2 cellular contexts compared by ENCODE assay signal in the genomic region with DNA sequence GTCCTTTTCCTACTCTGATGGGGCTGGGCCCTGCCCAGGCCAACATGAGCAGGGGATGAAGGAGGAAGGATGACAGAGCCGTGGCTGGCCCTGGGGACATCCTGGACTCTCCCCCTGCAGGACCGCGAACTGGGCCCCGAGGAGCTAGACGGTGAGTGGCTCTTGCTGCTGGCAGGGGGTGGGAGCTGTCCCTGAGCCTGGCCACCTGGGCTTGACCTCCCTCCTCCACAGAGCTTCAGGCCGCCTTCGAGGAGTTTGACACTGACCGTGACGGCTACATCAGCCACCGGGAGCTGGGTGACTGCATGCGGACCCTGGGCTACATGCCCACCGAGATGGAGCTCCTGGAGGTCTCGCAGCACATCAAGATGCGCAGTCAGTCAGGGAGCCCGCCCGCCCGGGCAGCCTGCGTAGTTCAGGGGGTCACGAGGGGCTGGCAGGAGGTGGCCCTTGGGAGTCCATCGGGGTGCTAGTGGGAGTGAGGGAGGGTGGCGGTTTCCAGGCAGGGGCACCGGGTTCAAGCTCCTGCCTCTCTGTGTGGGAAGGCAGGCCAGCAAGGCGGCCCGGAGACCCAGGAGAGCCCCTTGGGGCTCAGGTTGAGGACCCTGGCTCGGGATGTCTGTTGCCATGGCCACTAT.
TF ChIP-seq lines count a peak whose summit lies in the region.

No MANE protein-coding gene starts in this region.

TF ChIP-seq in A549, 52 proteins besides CTCF, POLR2A, EP300 and RAD21:
- no peak for TF ChIP-seq HEYL (CRISPR knock-in tag; IDR thresholded peaks at IDR 0.05)
- TF ChIP-seq, protein P1, sequence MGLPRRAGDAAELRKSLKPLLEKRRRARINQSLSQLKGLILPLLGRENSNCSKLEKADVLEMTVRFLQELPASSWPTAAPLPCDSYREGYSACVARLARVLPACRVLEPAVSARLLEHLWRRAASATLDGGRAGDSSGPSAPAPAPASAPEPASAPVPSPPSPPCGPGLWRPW (IDR thresholded peaks at IDR 0.05) = no peak
- no peak for TF ChIP-seq JUNB (IDR thresholded peaks at IDR 0.05)
- TF ChIP-seq NFE2L2 (conservative IDR thresholded peaks at IDR 0.05; ENCODE audit: low read length) = no peak
- no peak for TF ChIP-seq HOXB5 (CRISPR knock-in tag; IDR thresholded peaks at IDR 0.05)
- no peak for TF ChIP-seq GATA3 (IDR thresholded peaks at IDR 0.05; ENCODE audit: borderline replicate concordance)
- no peak for TF ChIP-seq FOSB (CRISPR knock-in tag; IDR thresholded peaks at IDR 0.05)
- TF ChIP-seq HOXA7 (CRISPR knock-in tag; IDR thresholded peaks at IDR 0.05) = no peak
- TF ChIP-seq PHF8 (IDR thresholded peaks at IDR 0.05; ENCODE audit: borderline replicate concordance, low read depth) = no peak
- no peak for TF ChIP-seq MAZ (IDR thresholded peaks at IDR 0.05; ENCODE audit: borderline replicate concordance, low read depth, low read length)
- TF ChIP-seq RNF2 (IDR thresholded peaks at IDR 0.05; ENCODE audit: borderline replicate concordance, low read depth) = no peak
- TF ChIP-seq, protein P2, sequence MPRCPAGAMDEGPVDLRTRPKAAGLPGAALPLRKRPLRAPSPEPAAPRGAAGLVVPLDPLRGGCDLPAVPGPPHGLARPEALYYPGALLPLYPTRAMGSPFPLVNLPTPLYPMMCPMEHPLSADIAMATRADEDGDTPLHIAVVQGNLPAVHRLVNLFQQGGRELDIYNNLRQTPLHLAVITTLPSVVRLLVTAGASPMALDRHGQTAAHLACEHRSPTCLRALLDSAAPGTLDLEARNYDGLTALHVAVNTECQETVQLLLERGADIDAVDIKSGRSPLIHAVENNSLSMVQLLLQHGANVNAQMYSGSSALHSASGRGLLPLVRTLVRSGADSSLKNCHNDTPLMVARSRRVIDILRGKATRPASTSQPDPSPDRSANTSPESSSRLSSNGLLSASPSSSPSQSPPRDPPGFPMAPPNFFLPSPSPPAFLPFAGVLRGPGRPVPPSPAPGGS (IDR thresholded peaks at IDR 0.05) = no peak
- no peak for TF ChIP-seq CEBPB (IDR thresholded peaks at IDR 0.05)
- TF ChIP-seq, protein P3, sequence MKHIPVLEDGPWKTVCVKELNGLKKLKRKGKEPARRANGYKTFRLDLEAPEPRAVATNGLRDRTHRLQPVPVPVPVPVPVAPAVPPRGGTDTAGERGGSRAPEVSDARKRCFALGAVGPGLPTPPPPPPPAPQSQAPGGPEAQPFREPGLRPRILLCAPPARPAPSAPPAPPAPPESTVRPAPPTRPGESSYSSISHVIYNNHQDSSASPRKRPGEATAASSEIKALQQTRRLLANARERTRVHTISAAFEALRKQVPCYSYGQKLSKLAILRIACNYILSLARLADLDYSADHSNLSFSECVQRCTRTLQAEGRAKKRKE (CRISPR knock-in tag; IDR thresholded peaks at IDR 0.05; ENCODE audit: low read depth) = no peak
- no peak for TF ChIP-seq NR3C1 (IDR thresholded peaks at IDR 0.05)
- TF ChIP-seq TFCP2L1 (CRISPR knock-in tag; IDR thresholded peaks at IDR 0.05) = no peak
- TF ChIP-seq, protein P4, sequence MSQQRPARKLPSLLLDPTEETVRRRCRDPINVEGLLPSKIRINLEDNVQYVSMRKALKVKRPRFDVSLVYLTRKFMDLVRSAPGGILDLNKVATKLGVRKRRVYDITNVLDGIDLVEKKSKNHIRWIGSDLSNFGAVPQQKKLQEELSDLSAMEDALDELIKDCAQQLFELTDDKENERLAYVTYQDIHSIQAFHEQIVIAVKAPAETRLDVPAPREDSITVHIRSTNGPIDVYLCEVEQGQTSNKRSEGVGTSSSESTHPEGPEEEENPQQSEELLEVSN (IDR thresholded peaks at IDR 0.05; ENCODE audit: borderline replicate concordance, low read depth) = no peak
- TF ChIP-seq, protein P5, sequence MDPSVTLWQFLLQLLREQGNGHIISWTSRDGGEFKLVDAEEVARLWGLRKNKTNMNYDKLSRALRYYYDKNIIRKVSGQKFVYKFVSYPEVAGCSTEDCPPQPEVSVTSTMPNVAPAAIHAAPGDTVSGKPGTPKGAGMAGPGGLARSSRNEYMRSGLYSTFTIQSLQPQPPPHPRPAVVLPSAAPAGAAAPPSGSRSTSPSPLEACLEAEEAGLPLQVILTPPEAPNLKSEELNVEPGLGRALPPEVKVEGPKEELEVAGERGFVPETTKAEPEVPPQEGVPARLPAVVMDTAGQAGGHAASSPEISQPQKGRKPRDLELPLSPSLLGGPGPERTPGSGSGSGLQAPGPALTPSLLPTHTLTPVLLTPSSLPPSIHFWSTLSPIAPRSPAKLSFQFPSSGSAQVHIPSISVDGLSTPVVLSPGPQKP (IDR thresholded peaks at IDR 0.05; ENCODE audit: low read depth, low read length) = no peak
- no peak for TF ChIP-seq MAFK (IDR thresholded peaks at IDR 0.05; ENCODE audit: partially characterized antibody)
- no peak for TF ChIP-seq RCOR1 (IDR thresholded peaks at IDR 0.05; ENCODE audit: low read depth, low read length)

TF ChIP-seq in HepG2, 621 proteins besides CTCF, POLR2A, EP300 and RAD21:
- TF ChIP-seq, protein P6, sequence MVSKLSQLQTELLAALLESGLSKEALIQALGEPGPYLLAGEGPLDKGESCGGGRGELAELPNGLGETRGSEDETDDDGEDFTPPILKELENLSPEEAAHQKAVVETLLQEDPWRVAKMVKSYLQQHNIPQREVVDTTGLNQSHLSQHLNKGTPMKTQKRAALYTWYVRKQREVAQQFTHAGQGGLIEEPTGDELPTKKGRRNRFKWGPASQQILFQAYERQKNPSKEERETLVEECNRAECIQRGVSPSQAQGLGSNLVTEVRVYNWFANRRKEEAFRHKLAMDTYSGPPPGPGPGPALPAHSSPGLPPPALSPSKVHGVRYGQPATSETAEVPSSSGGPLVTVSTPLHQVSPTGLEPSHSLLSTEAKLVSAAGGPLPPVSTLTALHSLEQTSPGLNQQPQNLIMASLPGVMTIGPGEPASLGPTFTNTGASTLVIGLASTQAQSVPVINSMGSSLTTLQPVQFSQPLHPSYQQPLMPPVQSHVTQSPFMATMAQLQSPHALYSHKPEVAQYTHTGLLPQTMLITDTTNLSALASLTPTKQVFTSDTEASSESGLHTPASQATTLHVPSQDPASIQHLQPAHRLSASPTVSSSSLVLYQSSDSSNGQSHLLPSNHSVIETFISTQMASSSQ (IDR thresholded peaks at IDR 0.05; ENCODE audit: low read depth) = no peak
- TF ChIP-seq, protein P6 (CRISPR knock-in tag; IDR thresholded peaks at IDR 0.05; ENCODE audit: borderline replicate concordance) = no peak
- TF ChIP-seq, protein P7, sequence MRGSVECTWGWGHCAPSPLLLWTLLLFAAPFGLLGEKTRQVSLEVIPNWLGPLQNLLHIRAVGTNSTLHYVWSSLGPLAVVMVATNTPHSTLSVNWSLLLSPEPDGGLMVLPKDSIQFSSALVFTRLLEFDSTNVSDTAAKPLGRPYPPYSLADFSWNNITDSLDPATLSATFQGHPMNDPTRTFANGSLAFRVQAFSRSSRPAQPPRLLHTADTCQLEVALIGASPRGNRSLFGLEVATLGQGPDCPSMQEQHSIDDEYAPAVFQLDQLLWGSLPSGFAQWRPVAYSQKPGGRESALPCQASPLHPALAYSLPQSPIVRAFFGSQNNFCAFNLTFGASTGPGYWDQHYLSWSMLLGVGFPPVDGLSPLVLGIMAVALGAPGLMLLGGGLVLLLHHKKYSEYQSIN (CRISPR knock-in tag; IDR thresholded peaks at IDR 0.05; ENCODE audit: borderline replicate concordance) = no peak
- TF ChIP-seq IKZF4 (CRISPR knock-in tag; IDR thresholded peaks at IDR 0.05; ENCODE audit: borderline replicate concordance, low read depth, not compliant biosample characterization) = no peak
- TF ChIP-seq ZNF766 (CRISPR knock-in tag; IDR thresholded peaks at IDR 0.05; ENCODE audit: borderline replicate concordance) = no peak
- TF ChIP-seq, protein P8, sequence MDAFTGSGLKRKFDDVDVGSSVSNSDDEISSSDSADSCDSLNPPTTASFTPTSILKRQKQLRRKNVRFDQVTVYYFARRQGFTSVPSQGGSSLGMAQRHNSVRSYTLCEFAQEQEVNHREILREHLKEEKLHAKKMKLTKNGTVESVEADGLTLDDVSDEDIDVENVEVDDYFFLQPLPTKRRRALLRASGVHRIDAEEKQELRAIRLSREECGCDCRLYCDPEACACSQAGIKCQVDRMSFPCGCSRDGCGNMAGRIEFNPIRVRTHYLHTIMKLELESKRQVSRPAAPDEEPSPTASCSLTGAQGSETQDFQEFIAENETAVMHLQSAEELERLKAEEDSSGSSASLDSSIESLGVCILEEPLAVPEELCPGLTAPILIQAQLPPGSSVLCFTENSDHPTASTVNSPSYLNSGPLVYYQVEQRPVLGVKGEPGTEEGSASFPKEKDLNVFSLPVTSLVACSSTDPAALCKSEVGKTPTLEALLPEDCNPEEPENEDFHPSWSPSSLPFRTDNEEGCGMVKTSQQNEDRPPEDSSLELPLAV (CRISPR knock-in tag; conservative IDR thresholded peaks at IDR 0.05; ENCODE audit: low read depth) = no peak
- TF ChIP-seq, protein P9, sequence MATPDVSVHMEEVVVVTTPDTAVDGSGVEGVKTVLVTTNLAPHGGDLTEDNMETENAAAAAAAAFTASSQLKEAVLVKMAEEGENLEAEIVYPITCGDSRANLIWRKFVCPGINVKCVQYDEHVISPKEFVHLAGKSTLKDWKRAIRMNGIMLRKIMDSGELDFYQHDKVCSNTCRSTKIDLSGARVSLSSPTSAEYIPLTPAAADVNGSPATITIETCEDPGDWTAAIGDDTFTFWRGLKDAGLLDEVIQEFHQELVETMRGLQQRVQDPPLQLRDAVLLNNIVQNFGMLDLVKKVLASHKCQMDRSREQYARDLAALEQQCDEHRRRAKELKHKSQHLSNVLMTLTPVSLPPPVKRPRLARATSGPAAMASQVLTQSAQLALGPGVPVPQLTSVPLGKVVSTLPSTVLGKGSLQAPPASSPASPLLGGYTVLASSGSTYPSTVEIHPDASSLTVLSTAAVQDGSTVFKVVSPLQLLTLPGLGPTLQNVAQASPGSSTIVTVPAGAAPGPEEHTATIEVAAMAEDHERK (CRISPR knock-in tag; IDR thresholded peaks at IDR 0.05; ENCODE audit: low read depth) = no peak
- TF ChIP-seq ZSCAN12 (CRISPR knock-in tag; IDR thresholded peaks at IDR 0.05) = no peak
- TF ChIP-seq ADNP (CRISPR knock-in tag; IDR thresholded peaks at IDR 0.05) = no peak
- no peak for TF ChIP-seq RELA (CRISPR knock-in tag; IDR thresholded peaks at IDR 0.05)
- TF ChIP-seq ZNF780A (CRISPR knock-in tag; IDR thresholded peaks at IDR 0.05) = no peak
